Comparison of ENCODE assay signal across 9 cellular contexts in the genomic region with DNA sequence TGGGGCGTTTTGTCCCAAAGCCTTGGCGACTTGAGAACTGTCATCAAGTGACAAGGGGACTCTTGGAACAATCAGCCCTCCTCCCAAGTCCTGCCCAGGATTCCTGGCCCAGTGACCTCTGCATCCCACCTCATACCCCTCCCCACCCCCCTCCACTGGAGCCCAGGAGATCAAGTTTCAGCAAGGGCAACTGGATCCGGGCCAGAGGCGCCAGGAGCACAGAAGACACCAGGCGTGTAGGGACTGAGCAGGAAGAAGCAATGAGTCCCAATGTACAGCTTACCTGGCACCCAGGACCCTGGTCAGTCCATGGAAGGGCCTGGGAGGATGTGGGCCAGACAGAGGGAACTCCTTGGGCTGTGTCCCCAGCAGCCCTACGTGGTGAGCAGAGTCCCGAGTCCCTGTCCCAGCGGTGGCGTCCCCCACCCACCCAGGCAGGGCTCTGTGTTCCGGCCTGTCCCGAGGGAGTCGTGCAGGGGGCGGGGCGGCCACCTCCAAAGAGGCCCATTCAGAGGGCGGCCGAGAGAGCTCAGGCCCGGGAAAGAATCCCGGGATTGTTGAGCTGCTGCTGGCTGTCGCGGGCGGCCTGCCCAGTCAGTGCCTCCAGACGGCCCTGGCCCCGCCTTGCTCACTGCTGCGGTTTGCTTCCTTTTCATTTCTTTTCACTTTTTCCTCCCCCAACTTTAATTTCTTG.
DNase-seq lines count a peak whose midpoint lies in the region; TF ChIP-seq lines count a peak whose summit lies in the region.
"Had no signal": no experiment of that assay in that cellular context is flagged by ENCODE, and none has a peak within 500 bp of the region (broad histone marks: within the 10 kb centered on the region; RNA-seq: fewer than 3 reads in every experiment).

No MANE protein-coding gene starts in this region.

- TF ChIP-seq CTCF in right atrium auricular region (IDR thresholded peaks at IDR 0.05) = no peak

- H3K27ac ChIP-seq in right atrium auricular region = peak overlapping the region; percentile 91 to 96

- H3K36me3 ChIP-seq in right atrium auricular region = no peaks in the 10 kb centered on the region

- peak overlapping the region; percentile 39 to 45 for H3K4me3 ChIP-seq in right atrium auricular region

- H3K9me3 ChIP-seq in right atrium auricular region = no peaks in the 10 kb centered on the region

- intact Hi-C loops in posterior vena cava (cut with DNase I) = no loop called here

- peaks cover 0 to 72% of the 10 kb centered on the region in 2 donors for H3K4me1 ChIP-seq in right atrium auricular region

- peak; percentile 66 for DNase-seq in GOT3 (lab: John Stamatoyannopoulos, UW)
- peak; percentile 70 for DNase-seq in amniotic epithelial cell (ENCODE audit: low read depth)
- peak; percentile 87 for DNase-seq in right atrium auricular region (ENCODE audit: low spot score)
- DNase-seq in posterior vena cava (ENCODE audit: low spot score) = peak; percentile 94
- DNase-seq in NOMO-1 treated with DMSO at 0.1 percent for 48 hours (lab: John Stamatoyannopoulos, UW; ENCODE audit: unreplicated experiment) = no peak
- DNase-seq in activated naive CD4-positive, alpha-beta T cell treated with anti-CD3 and anti-CD28 coated beads, Interleukin-2, amount 50 U/mL, for 16 hours = no peak
- no peak for DNase-seq in SHP77 (lab: John Stamatoyannopoulos, UW)
- no peak for DNase-seq in DMS79 (lab: John Stamatoyannopoulos, UW)
- DNase-seq: naive B cell had no signal

- H3K27me3 ChIP-seq in right atrium auricular region = no peaks in the 10 kb centered on the region

Comparison
In these comparisons a context has a peak if more than half of its experiments do, and no peak if none do; other contexts are left out.
1. DNase-seq: peak in GOT3 (single experiment), amniotic epithelial cell (single experiment), right atrium auricular region (single experiment) and posterior vena cava (single experiment); none in NOMO-1 treated with DMSO at 0.1 percent for 48 hours (single experiment), activated naive CD4-positive, alpha-beta T cell treated with anti-CD3 and anti-CD28 coated beads, Interleukin-2, amount 50 U/mL, for 16 hours (single experiment), SHP77 (0 of 2) and DMS79 (single experiment).